13 cellular contexts compared by ENCODE assay signal in the genomic region with DNA sequence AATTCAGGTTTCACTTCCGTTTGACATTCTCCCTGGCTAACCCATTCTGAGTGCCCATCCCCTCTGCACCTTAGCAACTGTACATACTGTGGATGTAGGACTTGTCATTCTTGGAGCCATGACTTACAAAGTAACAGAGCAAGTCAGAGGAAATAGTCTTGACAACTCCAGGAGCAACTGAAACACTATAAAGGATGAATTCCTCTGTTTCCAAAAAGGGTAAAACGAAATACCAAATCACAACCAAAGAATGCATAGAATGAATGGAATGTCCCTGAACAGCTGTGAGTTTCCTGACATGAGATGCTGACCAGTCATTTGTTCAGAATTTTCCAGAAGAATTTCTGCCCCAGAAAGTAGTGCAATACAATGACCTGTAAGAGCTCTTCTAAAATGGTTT.
A peak's percentile ranks its signal among the peaks of the same experiment; 100 is the strongest.
DNase-seq lines count a peak whose midpoint lies in the region; ATAC-seq and TF ChIP-seq lines count a peak whose summit lies in the region.
"Had no signal": no experiment of that assay in that cellular context is flagged by ENCODE, and none has a peak within 500 bp of the region (broad histone marks: within the 10 kb centered on the region; RNA-seq: fewer than 3 reads in every experiment).

No MANE protein-coding gene starts in this region.

- peak overlapping the region; percentile 0 for H3K27ac ChIP-seq in epithelial cell of prostate

- ATAC-seq in HG03342 (IDR thresholded peaks at IDR 0.05; ENCODE audit: unreplicated experiment) (no peak), esophagus mucosa (no peak)
- ATAC-seq: activated CD8-positive, alpha-beta T cell treated with anti-CD3 and anti-CD28 coated beads for 36 hours; natural killer cell treated with Interleukin-12 subunit alpha and Interleukin-12 subunit beta and Interleukin-15 and Interleukin-18, amount 100 ng/mL, for 72 hours had no signal

- in situ Hi-C loops in GM13977 (cut with MboI; ENCODE audit: low pct_unique_long_range_greater_than_20kb, low sequenced_read_pairs, unreplicated experiment): no loop called here

- TF ChIP-seq CTCF in GM13977 (IDR thresholded peaks at IDR 0.05; ENCODE audit: extremely low read depth, insufficient read depth, missing control alignments): no peak

- DNase-seq in EL (peak; percentile 95), RPMI7951 (ENCODE audit: low read depth) (peak; percentile 72), epithelial cell of prostate (ENCODE audit: low read depth, low spot score) (no peak), non-pigmented ciliary epithelial cell (ENCODE audit: low read depth) (peak; percentile 67), RKO (ENCODE audit: low spot score) (no peak), GM13977 (ENCODE audit: low spot score) (no peak)
- DNase-seq: activated CD8-positive, alpha-beta T cell treated with anti-CD3 and anti-CD28 coated beads for 36 hours; activated naive CD4-positive, alpha-beta T cell treated with anti-CD3 and anti-CD28 coated beads, Interleukin-2, amount 50 U/mL, for 16 hours; NCI-H1930; NK-92 treated with Interleukin-12 subunit alpha and Interleukin-12 subunit beta, amount 100 ng/mL, for 24 hours had no signal

Comparison
In these comparisons a context has a peak if more than half of its experiments do, and no peak if none do; other contexts are left out.
1. DNase-seq: peak in EL (single experiment), RPMI7951 (single experiment) and non-pigmented ciliary epithelial cell (single experiment); none in epithelial cell of prostate (single experiment), RKO (single experiment) and GM13977 (single experiment).